ENCODE assay signal across 18 cellular contexts in the genomic region with DNA sequence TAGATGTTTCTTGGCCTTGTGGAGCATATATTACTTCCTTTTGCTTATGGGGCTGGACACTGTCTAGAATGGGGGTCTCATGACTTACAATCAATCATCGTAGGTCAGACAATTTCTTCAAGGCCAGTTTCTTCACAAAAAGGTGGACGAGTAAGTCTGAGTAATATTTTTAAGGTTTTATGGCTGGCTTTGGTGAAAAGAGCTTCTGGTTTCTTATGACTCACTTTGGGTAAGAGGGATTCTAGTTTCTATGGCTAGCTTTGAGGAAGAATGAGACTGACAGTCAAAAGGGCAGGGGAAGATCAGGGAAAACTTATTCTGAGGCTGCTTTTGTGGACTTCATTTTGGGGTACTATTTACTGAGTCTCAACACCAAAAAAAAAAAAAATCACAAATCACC.
"Had no signal": no experiment of that assay in that cellular context is flagged by ENCODE, and none has a peak within 500 bp of the region (broad histone marks: within the 10 kb centered on the region; RNA-seq: fewer than 3 reads in every experiment).

No MANE protein-coding gene starts in this region.

- ATAC-seq: gastroesophageal sphincter; left lobe of liver; mucosa of descending colon; naive thymus-derived CD8-positive, alpha-beta T cell; sciatic nerve had no signal

- DNase-seq: effector memory CD4-positive, alpha-beta T cell; glutamatergic neuron; islet precursor cell; mammary epithelial cell; mucosa of descending colon; naive thymus-derived CD8-positive, alpha-beta T cell; posterior cingulate gyrus; stimulated activated CD4-positive, alpha-beta T cell treated with anti-CD3 and anti-CD28 coated beads, Interleukin-2, amount 100 ng/mL, for 48 hours; stimulated activated naive CD4-positive, alpha-beta T cell treated with Interleukin-2 at 50 U/mL for 16 hours; upper lobe of left lung; uterus had no signal

- H3K27ac ChIP-seq: epithelial cell of prostate, esophagus muscularis mucosa, gastroesophageal sphincter, neutrophil, skin epidermis, upper lobe of left lung, uterus had no signal

- H3K4me1 ChIP-seq: esophagus muscularis mucosa, gastroesophageal sphincter, upper lobe of left lung, uterus had no signal

- H3K36me3 ChIP-seq: esophagus muscularis mucosa, gastroesophageal sphincter, neutrophil, upper lobe of left lung, uterus had no signal

- H3K9me3 ChIP-seq: esophagus muscularis mucosa, gastroesophageal sphincter, mucosa of descending colon, neutrophil, upper lobe of left lung, uterus had no signal

- H3K27me3 ChIP-seq: esophagus muscularis mucosa, gastroesophageal sphincter, neutrophil, upper lobe of left lung, uterus had no signal

- H3K4me3 ChIP-seq: esophagus muscularis mucosa, gastroesophageal sphincter, mucosa of descending colon, skin epidermis, upper lobe of left lung, uterus had no signal
